Comparison of ENCODE assay signal across 24 cellular contexts in the genomic region with DNA sequence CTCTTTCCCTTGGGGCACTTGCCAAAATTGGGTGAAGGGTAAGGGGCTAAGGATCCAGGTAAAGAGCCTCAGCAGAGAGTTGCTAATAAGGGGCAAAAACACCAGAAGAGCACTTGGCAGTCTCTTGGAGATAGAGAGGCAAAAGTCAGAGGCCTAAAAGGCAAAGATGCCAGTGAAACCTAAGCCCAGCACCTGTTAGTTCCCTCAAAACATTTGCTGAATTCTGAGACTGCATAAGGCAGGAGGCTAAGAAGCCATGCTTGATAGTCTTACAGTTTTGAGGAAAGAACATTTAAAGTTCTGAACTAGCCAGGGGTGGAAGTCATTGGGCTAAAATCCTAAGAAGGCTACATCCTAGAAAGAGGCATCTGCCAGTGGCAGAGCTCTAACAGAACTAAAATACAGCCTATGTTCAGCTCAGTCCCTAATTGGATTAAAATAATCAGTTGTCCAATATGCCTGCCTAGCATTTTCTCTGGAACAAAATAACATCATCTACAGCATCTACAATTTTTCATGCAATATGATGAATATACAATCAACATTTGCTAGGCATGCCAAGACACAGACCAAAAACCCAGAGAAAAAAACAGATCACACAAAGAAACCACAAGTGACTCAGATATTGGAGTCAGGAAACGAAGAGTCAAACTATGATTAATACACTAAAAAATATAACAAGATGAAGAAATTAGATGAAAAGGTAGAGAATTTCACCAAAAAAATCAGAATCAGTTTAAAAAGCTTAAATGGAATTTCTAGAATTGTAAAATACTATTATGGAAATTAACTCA. TPM values are rescaled to one million over a fixed set of nuclear protein-coding genes. Genes with fewer than 3 reads are reported as not detected.
DNase-seq lines count a peak whose midpoint lies in the region; FAIRE-seq and TF ChIP-seq lines count a peak whose summit lies in the region.
"Had no signal": no experiment of that assay in that cellular context is flagged by ENCODE, and none has a peak within 500 bp of the region (broad histone marks: within the 10 kb centered on the region; RNA-seq: fewer than 3 reads in every experiment).

No MANE protein-coding gene starts in this region.

- H3K27ac ChIP-seq in osteoblast (ENCODE audit: low read depth, low read length) (peak overlapping the region; percentile 18), sigmoid colon (no peak overlapping the region)
- H3K27ac ChIP-seq: colonic mucosa, left ventricle myocardium inferior, neutrophil, SK-N-MC, tibial artery had no signal

- FAIRE-seq in colon (lab: Jason Lieb, UNC): peak; percentile 18
- FAIRE-seq: endometrium, GM12878 had no signal

- TF ChIP-seq EP300 in sigmoid colon (IDR thresholded peaks at IDR 0.05): no peak

- no peaks in the 10 kb centered on the region for H3K27me3 ChIP-seq in osteoblast (ENCODE audit: insufficient read depth, low read length)
- H3K27me3 ChIP-seq in sigmoid colon: peaks cover 7 to 30% (median 10%) of the 10 kb centered on the region in 3 donors
- H3K27me3 ChIP-seq: MG63 had no signal

- DNase-seq in NCI-H82 (lab: John Stamatoyannopoulos, UW) (peak; percentile 16), NCI-H82 treated with DMSO at 0.1 percent for 48 hours (lab: John Stamatoyannopoulos, UW; ENCODE audit: unreplicated experiment) (no peak), MV-4-11 (lab: John Stamatoyannopoulos, UW) (peak; percentile 14), osteoblast (ENCODE audit: insufficient read length, low spot score, missing footprints) (no peak), NOMO-1 treated with dmso at 0.1 percent for 144 hours (lab: John Stamatoyannopoulos, UW; ENCODE audit: unreplicated experiment) (no peak), sigmoid colon (no peak), GM19240 (ENCODE audit: insufficient read length, low spot score) (no peak)
- DNase-seq: 8988T; activated CD4-positive, CD25-positive, alpha-beta regulatory T cell; activated effector memory CD4-positive, alpha-beta T cell treated with anti-CD3 and anti-CD28 coated beads, Interleukin-2, amount 50 U/mL, for 16 hours; colonic mucosa; GDM1; left ventricle myocardium inferior; MG63; NCI-H187; NCI-H510A; stimulated activated naive CD4-positive, alpha-beta T cell; tibial artery had no signal

- H3K36me3 ChIP-seq in osteoblast (ENCODE audit: insufficient read depth, low read length): no peaks in the 10 kb centered on the region
- H3K36me3 ChIP-seq in sigmoid colon: no peaks in the 10 kb centered on the region
- H3K36me3 ChIP-seq: colonic mucosa, left ventricle myocardium inferior, MG63, neutrophil, tibial artery had no signal

- H4K20me1 ChIP-seq in osteoblast (ENCODE audit: insufficient read depth, low read length): no peaks in the 10 kb centered on the region

- H3K4me3 ChIP-seq in osteoblast (ENCODE audit: insufficient read depth, low read length): peak overlapping the region; percentile 12
- no peak overlapping the region for H3K4me3 ChIP-seq in sigmoid colon
- H3K4me3 ChIP-seq: BLaER1 treated with 17β-estradiol and CSF1 and Interleukin-3, amounts not matched to agents 10 nM and 100 nM; colonic mucosa; GM12878; left ventricle myocardium inferior; MG63; SK-N-MC; tibial artery had no signal

- no peaks in the 10 kb centered on the region for H3K9me3 ChIP-seq in osteoblast (ENCODE audit: low read depth, low read length)
- H3K9me3 ChIP-seq in sigmoid colon: peaks cover 0 to 9% (median 4%) of the 10 kb centered on the region in 4 donors
- H3K9me3 ChIP-seq: colonic mucosa, neutrophil had no signal

- H2AFZ ChIP-seq in osteoblast (ENCODE audit: low read length): no peak overlapping the region

- WGBS in sigmoid colon, 2 donors: 78 to 83% methylated on average over 1 of the region's 1 CpG

- peaks cover 28% of the 10 kb centered on the region for H3K79me2 ChIP-seq in osteoblast (ENCODE audit: insufficient read depth, low read length)

- H3K4me1 ChIP-seq in osteoblast (ENCODE audit: insufficient read depth, low read length) (peaks cover 23% of the 10 kb centered on the region), sigmoid colon (no peaks in the 10 kb centered on the region)
- H3K4me1 ChIP-seq: colonic mucosa, left ventricle myocardium inferior, tibial artery had no signal

- intact Hi-C loops in sigmoid colon (cut with DNase I): no loop called here

- no peak for TF ChIP-seq POLR2A in sigmoid colon (IDR thresholded peaks at IDR 0.05)

- H3K4me2 ChIP-seq in osteoblast (ENCODE audit: insufficient read depth, low read length): no peak overlapping the region

- TF ChIP-seq CTCF in osteoblast (IDR thresholded peaks at IDR 0.05; ENCODE audit: extremely low read depth, low read depth, low read length): no peak
- TF ChIP-seq CTCF in sigmoid colon (IDR thresholded peaks at IDR 0.05): no peak

RNA-seq across cellular contexts. Expression of gene HTR7, which starts 7.7 kb away (rescaled TPM):
- total RNA-seq in osteoblast: 9.8 and 12.4 TPM in 2 replicates
- 1 to 10 TPM in 2 of 4 donors, under 1 TPM in 2; 0.68 to 1.4 (median 0.99) TPM for total RNA-seq in sigmoid colon
- under 1 TPM in 2 of 3 donors, not detected in 1; 0.31 to 0.46 TPM for polyA plus RNA-seq in sigmoid colon

RNA-seq across cellular contexts. Expression of gene RPP30, which starts 21.6 kb away (rescaled TPM):
- 43.1 and 47.1 TPM in 2 replicates for total RNA-seq in osteoblast
- 10 to 100 TPM; 14.7 to 41.3 (median 33.3) TPM for total RNA-seq in sigmoid colon
- polyA plus RNA-seq in sigmoid colon: 10 to 100 TPM; 24.5 to 30.6 (median 26.4) TPM

Comparison
In these comparisons a context has a peak if more than half of its experiments do, and no peak if none do; other contexts are left out.
1. DNase-seq: peak in NCI-H82 (single experiment) and MV-4-11 (single experiment); none in NCI-H82 treated with DMSO at 0.1 percent for 48 hours (single experiment), osteoblast (single experiment), NOMO-1 treated with dmso at 0.1 percent for 144 hours (single experiment), sigmoid colon (single experiment) and GM19240 (single experiment).